In the genomic region with DNA sequence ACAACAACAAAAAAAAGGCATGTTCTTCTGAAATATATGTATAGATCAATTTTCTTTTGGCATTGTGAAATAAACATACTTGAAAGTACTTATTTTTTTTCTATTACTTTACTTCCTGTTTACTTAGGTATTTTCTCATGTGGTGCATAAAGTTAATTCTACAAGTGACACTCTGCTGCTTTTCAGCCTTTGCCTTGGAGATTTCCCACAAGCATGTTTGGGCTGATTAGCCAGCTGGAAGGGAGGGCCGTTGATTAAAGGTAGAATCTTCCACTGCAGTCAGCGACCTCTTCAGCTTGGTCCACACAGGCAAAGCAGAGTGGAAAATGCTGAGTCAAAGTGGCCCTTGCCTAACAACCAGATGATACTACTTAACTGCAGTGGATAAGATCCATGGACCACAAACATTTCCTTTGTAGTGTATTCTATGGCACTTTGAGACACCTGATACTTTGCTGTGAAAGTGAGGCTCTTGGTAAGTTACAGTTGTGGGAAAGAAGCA, we compare ENCODE assay signal across 7 cellular contexts.
A peak's percentile ranks its signal among the peaks of the same experiment; 100 is the strongest.
DNase-seq lines count a peak whose midpoint lies in the region; ATAC-seq and TF ChIP-seq lines count a peak whose summit lies in the region.

No MANE protein-coding gene starts in this region.

- H3K27me3 ChIP-seq in HAP-1 (ENCODE audit: low read depth) (no peaks in the 10 kb centered on the region), thyroid gland (no peaks in the 10 kb centered on the region)

- peak overlapping the region in 2 of 3 donors; percentile 28 to 36 for H3K27ac ChIP-seq in thyroid gland

- peaks cover 13% of the 10 kb centered on the region for H3K4me1 ChIP-seq in HAP-1
- peaks cover 12 to 16% of the 10 kb centered on the region in 2 donors for H3K4me1 ChIP-seq in thyroid gland

- H3K9me3 ChIP-seq in HAP-1 = no peaks in the 10 kb centered on the region
- H3K9me3 ChIP-seq in thyroid gland = no peaks in the 10 kb centered on the region

- in situ Hi-C loops in HAP-1 (cut with MboI; ENCODE audit: low sequenced_read_pairs) = no loop called here

- TF ChIP-seq CTCF in fibroblast of pulmonary artery (IDR thresholded peaks at IDR 0.05; ENCODE audit: low read length, missing control alignments) (no peak), thyroid gland (IDR thresholded peaks at IDR 0.05) (no peak)

- WGBS in thyroid gland, 2 donors = 9 to 19% methylated on average over 2 of the region's 2 CpGs

- H3K36me3 ChIP-seq in HAP-1 (replicated peaks) (no peaks in the 10 kb centered on the region), thyroid gland (no peaks in the 10 kb centered on the region)

- no peak for TF ChIP-seq POLR2A in thyroid gland (IDR thresholded peaks at IDR 0.05)

- DNase-seq in HAP-1 (ENCODE audit: low spot score in 2 of 2) (peak; percentile 18 to 34), NCI-H2029 (lab: John Stamatoyannopoulos, UW) (peak; percentile 27), fibroblast of pulmonary artery (ENCODE audit: low read depth) (peak; percentile 80), thyroid gland (peak; percentile 55 to 59), NCI-H1930 (lab: John Stamatoyannopoulos, UW) (no peak), NCI-H2081 (lab: John Stamatoyannopoulos, UW) (no peak)

- intact Hi-C loops in thyroid gland (cut with DNase I) = no loop called here

- H3K4me3 ChIP-seq in HAP-1 (no peak overlapping the region), fibroblast of pulmonary artery (replicated peaks; ENCODE audit: low read depth, low read length) (no peak overlapping the region), thyroid gland (replicated peaks in 1 of 3) (no peak overlapping the region)

- ATAC-seq in GM18520 (IDR thresholded peaks at IDR 0.05; ENCODE audit: unreplicated experiment) = peak; percentile 77

Comparison
In these comparisons a context has a peak if more than half of its experiments do, and no peak if none do; other contexts are left out.
1. DNase-seq: peak in HAP-1 (2 of 2), NCI-H2029 (single experiment), fibroblast of pulmonary artery (single experiment) and thyroid gland (2 of 2); none in NCI-H1930 (0 of 2) and NCI-H2081 (0 of 2).